18 cellular contexts compared by ENCODE assay signal in genomic region chr13:32175307-32175706, GRCh38.
A peak's percentile ranks its signal among the peaks of the same experiment; 100 is the strongest.
DNase-seq lines count a peak whose midpoint lies in the region; TF ChIP-seq lines count a peak whose summit lies in the region.
"Had no signal": no experiment of that assay in that cellular context is flagged by ENCODE, and none has a peak within 500 bp of the region (broad histone marks: within the 10 kb centered on the region; RNA-seq: fewer than 3 reads in every experiment).

No MANE protein-coding gene starts in this region.

- H3K36me3 ChIP-seq in cardiac muscle cell (no peaks in the 10 kb centered on the region), left ventricle myocardium inferior (peaks cover 71% of the 10 kb centered on the region)

- DNase-seq in cardiac muscle cell (ENCODE audit: low read depth in 1 of 2, low spot score in 1 of 2) (peak; percentile 42 to 50), left ventricle myocardium inferior (no peak), OCI-M1 (lab: John Stamatoyannopoulos, UW) (peak; percentile 93), fibroblast of mammary gland (ENCODE audit: low read depth) (peak; percentile 61), G401 (ENCODE audit: low spot score) (no peak), H4 (ENCODE audit: low spot score) (no peak)
- DNase-seq in stimulated activated CD4-positive, alpha-beta T cell treated with anti-CD3 and anti-CD28 coated beads, Interleukin-4, amount 100 ng/mL, for 1 hour, result no peak
- DNase-seq: AML-193; Calu3; CD4-positive, CD25-positive, alpha-beta regulatory T cell; NCI-H1417 treated with DMSO at 0.1 percent for 48 hours; NCI-H2029 treated with DMSO at 0.1 percent for 48 hours; NCI-H226; NCI-H526; PC-9 had no signal

- H3K4me3 ChIP-seq in cardiac muscle cell (no peak overlapping the region), left ventricle myocardium inferior (no peak overlapping the region), fibroblast of mammary gland (ENCODE audit: control insufficient read depth, low read depth, low read length) (no peak overlapping the region)
- H3K4me3 ChIP-seq: A549, PC-9, SK-N-MC had no signal

- H3K27me3 ChIP-seq in cardiac muscle cell (no peaks in the 10 kb centered on the region), left ventricle myocardium inferior (ENCODE audit: low read depth) (no peaks in the 10 kb centered on the region)

- H3K27ac Mint-ChIP-seq in nephron, result peak overlapping the region; percentile 68 to 82 (median 77)
- H3K27ac Mint-ChIP-seq: CD4-positive, CD25-positive, alpha-beta regulatory T cell had no signal

- intact Hi-C loops in left ventricle myocardium inferior (cut with micrococcal nuclease), result no loop called here

- H3K4me1 ChIP-seq in cardiac muscle cell (ENCODE audit: low read depth) (peaks cover 8% of the 10 kb centered on the region), left ventricle myocardium inferior (peaks cover 5% of the 10 kb centered on the region)
- H3K4me1 ChIP-seq: A549 had no signal

- H3K27ac ChIP-seq in cardiac muscle cell (peak overlapping the region; percentile 20), left ventricle myocardium inferior (replicated peaks) (no peak overlapping the region)
- H3K27ac ChIP-seq: A549, PC-9, SK-N-MC had no signal

- no peak overlapping the region for H3K4me3 Mint-ChIP-seq in nephron
- H3K4me3 Mint-ChIP-seq: CD4-positive, CD25-positive, alpha-beta regulatory T cell had no signal

- no peak for TF ChIP-seq CTCF in cardiac muscle cell (IDR thresholded peaks at IDR 0.05; ENCODE audit: low read depth, low read length)
- no peak for TF ChIP-seq CTCF in left ventricle myocardium inferior (IDR thresholded peaks at IDR 0.05; ENCODE audit: borderline replicate concordance)
- no peak for TF ChIP-seq CTCF in fibroblast of mammary gland (conservative IDR thresholded peaks at IDR 0.05; ENCODE audit: control insufficient read depth, insufficient read depth, low read depth, low read length)
- TF ChIP-seq CTCF in nephron (IDR thresholded peaks at IDR 0.05; ENCODE audit: unreplicated experiment in 3 of 3), result no peak

- H3K9me3 ChIP-seq in cardiac muscle cell (ENCODE audit: low read depth), result no peaks in the 10 kb centered on the region
- no peaks in the 10 kb centered on the region for H3K9me3 ChIP-seq in left ventricle myocardium inferior (replicated peaks)
- H3K9me3 ChIP-seq: A549 had no signal

- peaks cover 35% of the 10 kb centered on the region for H3K4me1 Mint-ChIP-seq in nephron
- H3K4me1 Mint-ChIP-seq: CD4-positive, CD25-positive, alpha-beta regulatory T cell had no signal

- in situ Hi-C loops in G401 (cut with HindIII; ENCODE audit: low sequenced_read_pairs), result no loop called here

- H3K9me3 Mint-ChIP-seq in nephron, result no peaks in the 10 kb centered on the region

- H3K36me3 Mint-ChIP-seq in nephron (ENCODE audit: low read depth), result peaks cover 3% of the 10 kb centered on the region

- peaks cover 2% of the 10 kb centered on the region for H3K27me3 Mint-ChIP-seq in nephron (ENCODE audit: low read depth)

Comparison
In these comparisons a context has a peak if more than half of its experiments do, and no peak if none do; other contexts are left out.
1. DNase-seq: peak in cardiac muscle cell (2 of 2), OCI-M1 (single experiment) and fibroblast of mammary gland (single experiment); none in left ventricle myocardium inferior (single experiment), G401 (single experiment), stimulated activated CD4-positive, alpha-beta T cell treated with anti-CD3 and anti-CD28 coated beads, Interleukin-4, amount 100 ng/mL, for 1 hour (single experiment) and H4 (single experiment).